14 cellular contexts compared by ENCODE assay signal in the genomic region with DNA sequence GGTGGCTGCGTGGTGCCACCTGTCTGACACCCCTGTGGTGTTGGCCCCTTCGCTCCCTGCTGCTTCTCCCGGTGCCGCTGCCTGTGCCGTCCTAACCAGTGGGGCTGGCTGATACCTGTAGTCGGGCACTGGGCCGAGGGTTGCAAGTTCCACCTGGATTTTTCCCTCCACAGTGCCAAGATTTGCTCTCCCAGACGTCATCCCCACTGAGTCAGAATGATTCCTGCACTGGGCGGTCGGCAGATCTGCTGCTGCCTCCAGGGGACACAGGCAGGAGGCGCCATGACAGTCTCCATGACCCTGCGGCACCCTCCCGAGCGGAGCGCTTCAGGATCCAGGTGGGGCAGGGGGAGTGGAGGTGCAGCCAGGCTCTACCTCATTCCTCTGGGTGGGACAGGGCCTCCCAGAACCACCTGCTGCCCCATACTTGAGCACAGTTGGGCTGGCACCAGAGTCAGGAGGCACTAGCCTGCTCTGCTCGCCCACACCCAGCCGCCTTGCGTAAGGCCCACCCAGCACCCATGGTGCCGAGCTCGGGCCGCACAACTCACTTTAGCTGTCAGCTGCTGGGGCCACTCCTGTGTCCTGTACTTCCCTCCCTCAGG.
DNase-seq lines count a peak whose midpoint lies in the region; ATAC-seq and TF ChIP-seq lines count a peak whose summit lies in the region.
"Had no signal": no experiment of that assay in that cellular context is flagged by ENCODE, and none has a peak within 500 bp of the region (broad histone marks: within the 10 kb centered on the region; RNA-seq: fewer than 3 reads in every experiment).

No MANE protein-coding gene starts in this region.

- H3K27me3 Mint-ChIP-seq in CD14-positive monocyte (ENCODE audit: low read depth in 3 of 3) (peaks cover 0 to 4% (median 0%) of the 10 kb centered on the region in 3 donors), neural progenitor cell (ENCODE audit: insufficient read depth, low read depth) (no peaks in the 10 kb centered on the region)

- no peak overlapping the region for H2AFZ ChIP-seq in neural progenitor cell (replicated peaks)

- no peaks in the 10 kb centered on the region for H3K79me2 ChIP-seq in neural progenitor cell (ENCODE audit: low read depth)

- 84% methylated on average over 6 of the region's 21 CpGs for WGBS in esophagus muscularis mucosa

- H3K4me1 Mint-ChIP-seq in CD14-positive monocyte (peaks cover 23% of the 10 kb centered on the region), neural progenitor cell (peaks cover 23% of the 10 kb centered on the region)

- H3K4me3 Mint-ChIP-seq in CD14-positive monocyte = peak overlapping the region in 1 of 2 donors; percentile 76
- H3K4me3 Mint-ChIP-seq in neural progenitor cell = peak overlapping the region; percentile 15

- peak; percentile 14 for DNase-seq in CD14-positive monocyte (ENCODE audit: low spot score)
- peak; percentile 48 for DNase-seq in RWPE2 (ENCODE audit: low spot score)
- DNase-seq in esophagus muscularis mucosa (ENCODE audit: extremely low spot score) = no peak
- no peak for DNase-seq in neural progenitor cell (ENCODE audit: low spot score)
- DNase-seq in GM19240 (ENCODE audit: insufficient read length, low spot score) = no peak
- DNase-seq in GM13976 (ENCODE audit: low spot score) = no peak
- no peak for DNase-seq in activated CD4-positive, alpha-beta T cell treated with anti-CD3 and anti-CD28 coated beads for 48 hours
- DNase-seq: activated CD8-positive, alpha-beta memory T cell treated with anti-CD3 and anti-CD28 coated beads, Interleukin-2, amount 50 U/mL, for 4 hours; DMS79; NCI-H2029 treated with DMSO at 0.1 percent for 48 hours had no signal

- H3K36me3 ChIP-seq in RWPE2 (ENCODE audit: low read depth) = peaks cover 14% of the 10 kb centered on the region; the same call in 1 of the 2 replicates
- H3K36me3 ChIP-seq in esophagus muscularis mucosa = peaks cover 82 to 100% (median 100%) of the 10 kb centered on the region in 4 donors
- no peaks in the 10 kb centered on the region for H3K36me3 ChIP-seq in neural progenitor cell

- TF ChIP-seq CTCF in CD14-positive monocyte (IDR thresholded peaks at IDR 0.05) = no peak
- TF ChIP-seq CTCF in RWPE2 (IDR thresholded peaks at IDR 0.05; ENCODE audit: poor library complexity, severe bottlenecking) = no peak
- TF ChIP-seq CTCF in esophagus muscularis mucosa (IDR thresholded peaks at IDR 0.05) = no peak
- TF ChIP-seq CTCF in neural progenitor cell (IDR thresholded peaks at IDR 0.05) = no peak
- no peak for TF ChIP-seq CTCF in GM13976 (IDR thresholded peaks at IDR 0.05; ENCODE audit: borderline replicate concordance, control extremely low read depth, extremely low read depth, insufficient read depth, missing control alignments)

- ATAC-seq in RWPE2 (ENCODE audit: low read depth) (no peak), HG03521 (IDR thresholded peaks at IDR 0.05; ENCODE audit: unreplicated experiment) (no peak)

- H3K4me1 ChIP-seq in RWPE2 (ENCODE audit: insufficient read depth, poor library complexity, severe bottlenecking) = peaks cover 11% of the 10 kb centered on the region
- peaks cover 16 to 66% (median 58%) of the 10 kb centered on the region in 4 donors for H3K4me1 ChIP-seq in esophagus muscularis mucosa
- H3K4me1 ChIP-seq in neural progenitor cell = no peaks in the 10 kb centered on the region
- H3K4me1 ChIP-seq: pancreas, SJSA1 had no signal

- H3K4me3 ChIP-seq in RWPE2 (ENCODE audit: severe bottlenecking) (no peak overlapping the region), esophagus muscularis mucosa (no peak overlapping the region), neural progenitor cell (no peak overlapping the region)
- H3K4me3 ChIP-seq: lung, pancreas, SJSA1 had no signal

- no peak for TF ChIP-seq EP300 in esophagus muscularis mucosa (IDR thresholded peaks at IDR 0.05)

- intact Hi-C loops in CD14-positive monocyte (cut with micrococcal nuclease) = no loop called here
- intact Hi-C loops in esophagus muscularis mucosa (cut with DNase I) = no loop called here

- TF ChIP-seq POLR2A in esophagus muscularis mucosa (IDR thresholded peaks at IDR 0.05; ENCODE audit: low read depth) = no peak

- H4K20me1 ChIP-seq in neural progenitor cell (ENCODE audit: low read depth) = no peaks in the 10 kb centered on the region

- in situ Hi-C loops in GM13976 (cut with MboI; ENCODE audit: low sequenced_read_pairs, unreplicated experiment) = no loop called here

- H3K9me3 Mint-ChIP-seq in CD14-positive monocyte (no peaks in the 10 kb centered on the region), neural progenitor cell (no peaks in the 10 kb centered on the region)

- H3K27me3 ChIP-seq in RWPE2 (ENCODE audit: insufficient read depth, poor library complexity, severe bottlenecking) (no peaks in the 10 kb centered on the region), esophagus muscularis mucosa (no peaks in the 10 kb centered on the region), neural progenitor cell (no peaks in the 10 kb centered on the region)
- H3K27me3 ChIP-seq: pancreas, SJSA1 had no signal

- H3K27ac Mint-ChIP-seq in CD14-positive monocyte (peak overlapping the region; percentile 22 to 91 (median 80)), neural progenitor cell (peak overlapping the region; percentile 87)

- no peak overlapping the region for H3K27ac ChIP-seq in RWPE2 (ENCODE audit: poor library complexity, severe bottlenecking)
- H3K27ac ChIP-seq in esophagus muscularis mucosa (replicated peaks in 1 of 4) = peak overlapping the region; percentile 59 to 77 (median 70)
- no peak overlapping the region for H3K27ac ChIP-seq in neural progenitor cell
- H3K27ac ChIP-seq: pancreas, SJSA1 had no signal

- no peaks in the 10 kb centered on the region for H3F3A ChIP-seq in neural progenitor cell (ENCODE audit: low read depth)

- H3K36me3 Mint-ChIP-seq in CD14-positive monocyte (peaks cover 72 to 93% of the 10 kb centered on the region in 2 donors), neural progenitor cell (peaks cover 13% of the 10 kb centered on the region)

- H3K4me2 ChIP-seq in neural progenitor cell = no peak overlapping the region

- H3K9ac ChIP-seq in neural progenitor cell = no peak overlapping the region

- H3K9me3 ChIP-seq in RWPE2 (ENCODE audit: severe bottlenecking) = no peaks in the 10 kb centered on the region
- no peaks in the 10 kb centered on the region for H3K9me3 ChIP-seq in esophagus muscularis mucosa
- no peaks in the 10 kb centered on the region for H3K9me3 ChIP-seq in neural progenitor cell (ENCODE audit: low read depth)
- H3K9me3 ChIP-seq: pancreas, SJSA1 had no signal

Comparison
In these comparisons a context has a peak if more than half of its experiments do, and no peak if none do; other contexts are left out.
1. DNase-seq: peak in CD14-positive monocyte (single experiment) and RWPE2 (single experiment); none in esophagus muscularis mucosa (single experiment), neural progenitor cell (single experiment), GM19240 (single experiment), GM13976 (single experiment) and activated CD4-positive, alpha-beta T cell treated with anti-CD3 and anti-CD28 coated beads for 48 hours (single experiment).
2. H3K27ac ChIP-seq: peak in esophagus muscularis mucosa (4 of 4); none in RWPE2 (single experiment) and neural progenitor cell (single experiment).